1 cellular context compared by ENCODE assay signal in the genomic region with DNA sequence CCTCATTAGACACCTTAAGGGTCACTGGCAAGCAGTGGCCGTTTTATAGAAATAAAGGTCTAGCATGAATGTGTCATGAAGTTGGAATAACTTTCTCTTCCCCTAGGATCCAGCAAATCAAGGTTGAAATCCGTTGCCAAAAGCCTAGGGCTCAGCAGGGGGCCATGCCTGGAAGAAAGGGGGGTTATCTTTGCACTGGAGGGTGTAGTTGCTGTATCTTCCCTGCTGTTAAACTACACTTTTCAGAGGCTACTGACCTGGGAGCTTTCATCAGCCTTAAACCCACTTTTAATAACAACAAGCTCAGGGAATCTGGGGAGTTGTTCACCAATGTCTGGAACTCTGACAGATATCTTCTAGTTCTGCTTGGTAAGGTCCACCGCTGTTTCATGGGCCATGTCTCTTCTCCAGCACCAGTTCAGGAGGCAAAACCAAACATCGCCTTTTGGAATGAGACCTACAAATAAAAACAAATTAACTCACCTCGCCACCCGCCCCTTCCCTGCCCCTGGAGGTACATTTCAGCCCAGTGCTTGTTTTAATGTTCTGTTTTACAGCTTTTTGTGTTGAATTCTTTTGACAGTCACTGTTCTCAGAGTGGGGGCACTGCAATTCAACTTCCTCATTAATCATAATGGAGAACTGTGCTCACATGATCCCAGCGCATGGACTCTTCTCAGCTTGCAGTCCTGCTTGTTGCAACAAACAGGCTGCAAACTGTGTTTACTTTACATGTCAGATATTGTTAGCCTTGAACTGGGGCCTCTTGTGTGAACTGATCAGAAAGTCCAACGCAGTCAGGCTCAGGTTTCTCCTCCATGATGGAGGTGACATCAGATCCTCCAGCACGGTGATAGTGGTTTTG.
TF ChIP-seq lines count a peak whose summit lies in the region.

No MANE protein-coding gene starts in this region.

TF ChIP-seq in HEK293, 187 proteins besides CTCF, POLR2A, EP300 and RAD21 (continued from another document and continues in another):
- TF ChIP-seq, protein P1, sequence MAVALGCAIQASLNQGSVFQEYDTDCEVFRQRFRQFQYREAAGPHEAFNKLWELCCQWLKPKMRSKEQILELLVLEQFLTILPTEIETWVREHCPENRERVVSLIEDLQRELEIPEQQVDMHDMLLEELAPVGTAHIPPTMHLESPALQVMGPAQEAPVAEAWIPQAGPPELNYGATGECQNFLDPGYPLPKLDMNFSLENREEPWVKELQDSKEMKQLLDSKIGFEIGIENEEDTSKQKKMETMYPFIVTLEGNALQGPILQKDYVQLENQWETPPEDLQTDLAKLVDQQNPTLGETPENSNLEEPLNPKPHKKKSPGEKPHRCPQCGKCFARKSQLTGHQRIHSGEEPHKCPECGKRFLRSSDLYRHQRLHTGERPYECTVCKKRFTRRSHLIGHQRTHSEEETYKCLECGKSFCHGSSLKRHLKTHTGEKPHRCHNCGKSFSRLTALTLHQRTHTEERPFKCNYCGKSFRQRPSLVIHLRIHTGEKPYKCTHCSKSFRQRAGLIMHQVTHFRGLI (tag by site-specific recombination; IDR thresholded peaks at IDR 0.05), result peak; percentile 33; the same call in 1 of the 2 replicates
- TF ChIP-seq ZFP41 (tag by site-specific recombination; IDR thresholded peaks at IDR 0.05; ENCODE audit: borderline replicate concordance) (no peak), ZNF776 (tag by site-specific recombination; IDR thresholded peaks at IDR 0.05; ENCODE audit: borderline replicate concordance) (no peak), KLF8 (tag by site-specific recombination; IDR thresholded peaks at IDR 0.05) (no peak), ZFHX2 (tag by site-specific recombination; conservative IDR thresholded peaks at IDR 0.05) (no peak), ZNF621 (tag by site-specific recombination; IDR thresholded peaks at IDR 0.05) (no peak), KLF10 (tag by site-specific recombination; IDR thresholded peaks at IDR 0.05) (no peak; the same call in none of the 2 replicates), ZNF354C (tag by site-specific recombination; IDR thresholded peaks at IDR 0.05; ENCODE audit: borderline replicate concordance, low read depth) (no peak), ZNF132 (tag by site-specific recombination; IDR thresholded peaks at IDR 0.05; ENCODE audit: borderline replicate concordance) (no peak), SP3 (tag by site-specific recombination; IDR thresholded peaks at IDR 0.05) (no peak), YY2 (tag by site-specific recombination; IDR thresholded peaks at IDR 0.05) (peak; percentile 36; the same call in 1 of the 2 replicates), KLF9 (tag by site-specific recombination; IDR thresholded peaks at IDR 0.05; ENCODE audit: low read depth) (no peak), PBX3 (CRISPR knock-in tag; IDR thresholded peaks at IDR 0.05) (no peak), ZNF311 (tag by site-specific recombination; IDR thresholded peaks at IDR 0.05; ENCODE audit: borderline replicate concordance) (no peak), ZNF544 (tag by site-specific recombination; IDR thresholded peaks at IDR 0.05) (no peak), ZBTB17 (tag by site-specific recombination; IDR thresholded peaks at IDR 0.05) (peak; percentile 77), ZNF624 (tag by site-specific recombination; IDR thresholded peaks at IDR 0.05) (no peak), OVOL3 (tag by site-specific recombination; IDR thresholded peaks at IDR 0.05) (peak; percentile 75; the same call in 1 of the 2 replicates), ZNF280C (tag by site-specific recombination; IDR thresholded peaks at IDR 0.05) (no peak), ZNF184 (tag by site-specific recombination; IDR thresholded peaks at IDR 0.05) (no peak), ZNF670 (tag by site-specific recombination; IDR thresholded peaks at IDR 0.05; ENCODE audit: low read depth) (no peak), MZF1 (tag by site-specific recombination; IDR thresholded peaks at IDR 0.05; ENCODE audit: borderline replicate concordance) (no peak), ZNF623 (tag by site-specific recombination; IDR thresholded peaks at IDR 0.05) (no peak), KLF1 (tag by site-specific recombination; IDR thresholded peaks at IDR 0.05) (no peak), ZNF416 (tag by site-specific recombination; IDR thresholded peaks at IDR 0.05) (no peak), ZFP69B (tag by site-specific recombination; IDR thresholded peaks at IDR 0.05) (no peak; the same call in 1 of the 2 replicates), ZNF660 (tag by site-specific recombination; IDR thresholded peaks at IDR 0.05) (no peak), ZNF211 (tag by site-specific recombination; IDR thresholded peaks at IDR 0.05; ENCODE audit: low read depth) (no peak), TRIM28 (IDR thresholded peaks at IDR 0.05; ENCODE audit: borderline replicate concordance, low read length) (peak; percentile 92; the same call in 1 of the 2 replicates), ZNF37A (tag by site-specific recombination; IDR thresholded peaks at IDR 0.05) (no peak), ZNF558 (tag by site-specific recombination; IDR thresholded peaks at IDR 0.05) (no peak), ZNF223 (tag by site-specific recombination; IDR thresholded peaks at IDR 0.05) (no peak), ZNF155 (tag by site-specific recombination; IDR thresholded peaks at IDR 0.05) (no peak), ZNF157 (tag by site-specific recombination; IDR thresholded peaks at IDR 0.05) (no peak), ZNF10 (tag by site-specific recombination; IDR thresholded peaks at IDR 0.05) (peak; percentile 38; the same call in 1 of the 2 replicates), ZBTB1 (tag by site-specific recombination; IDR thresholded peaks at IDR 0.05) (0 out of 2 replicates have a peak, but pooled peaks have one; percentile 5), ZNF426 (tag by site-specific recombination; IDR thresholded peaks at IDR 0.05) (no peak), HOXD13 (CRISPR knock-in tag; IDR thresholded peaks at IDR 0.05; ENCODE audit: borderline replicate concordance) (no peak)
- TF ChIP-seq, protein P2, sequence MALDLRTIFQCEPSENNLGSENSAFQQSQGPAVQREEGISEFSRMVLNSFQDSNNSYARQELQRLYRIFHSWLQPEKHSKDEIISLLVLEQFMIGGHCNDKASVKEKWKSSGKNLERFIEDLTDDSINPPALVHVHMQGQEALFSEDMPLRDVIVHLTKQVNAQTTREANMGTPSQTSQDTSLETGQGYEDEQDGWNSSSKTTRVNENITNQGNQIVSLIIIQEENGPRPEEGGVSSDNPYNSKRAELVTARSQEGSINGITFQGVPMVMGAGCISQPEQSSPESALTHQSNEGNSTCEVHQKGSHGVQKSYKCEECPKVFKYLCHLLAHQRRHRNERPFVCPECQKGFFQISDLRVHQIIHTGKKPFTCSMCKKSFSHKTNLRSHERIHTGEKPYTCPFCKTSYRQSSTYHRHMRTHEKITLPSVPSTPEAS (tag by site-specific recombination; IDR thresholded peaks at IDR 0.05), result no peak
- TF ChIP-seq, protein P3, sequence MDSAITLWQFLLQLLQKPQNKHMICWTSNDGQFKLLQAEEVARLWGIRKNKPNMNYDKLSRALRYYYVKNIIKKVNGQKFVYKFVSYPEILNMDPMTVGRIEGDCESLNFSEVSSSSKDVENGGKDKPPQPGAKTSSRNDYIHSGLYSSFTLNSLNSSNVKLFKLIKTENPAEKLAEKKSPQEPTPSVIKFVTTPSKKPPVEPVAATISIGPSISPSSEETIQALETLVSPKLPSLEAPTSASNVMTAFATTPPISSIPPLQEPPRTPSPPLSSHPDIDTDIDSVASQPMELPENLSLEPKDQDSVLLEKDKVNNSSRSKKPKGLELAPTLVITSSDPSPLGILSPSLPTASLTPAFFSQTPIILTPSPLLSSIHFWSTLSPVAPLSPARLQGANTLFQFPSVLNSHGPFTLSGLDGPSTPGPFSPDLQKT (IDR thresholded peaks at IDR 0.05; ENCODE audit: borderline replicate concordance, low read depth, low read length), result no peak
- TF ChIP-seq, protein P4, sequence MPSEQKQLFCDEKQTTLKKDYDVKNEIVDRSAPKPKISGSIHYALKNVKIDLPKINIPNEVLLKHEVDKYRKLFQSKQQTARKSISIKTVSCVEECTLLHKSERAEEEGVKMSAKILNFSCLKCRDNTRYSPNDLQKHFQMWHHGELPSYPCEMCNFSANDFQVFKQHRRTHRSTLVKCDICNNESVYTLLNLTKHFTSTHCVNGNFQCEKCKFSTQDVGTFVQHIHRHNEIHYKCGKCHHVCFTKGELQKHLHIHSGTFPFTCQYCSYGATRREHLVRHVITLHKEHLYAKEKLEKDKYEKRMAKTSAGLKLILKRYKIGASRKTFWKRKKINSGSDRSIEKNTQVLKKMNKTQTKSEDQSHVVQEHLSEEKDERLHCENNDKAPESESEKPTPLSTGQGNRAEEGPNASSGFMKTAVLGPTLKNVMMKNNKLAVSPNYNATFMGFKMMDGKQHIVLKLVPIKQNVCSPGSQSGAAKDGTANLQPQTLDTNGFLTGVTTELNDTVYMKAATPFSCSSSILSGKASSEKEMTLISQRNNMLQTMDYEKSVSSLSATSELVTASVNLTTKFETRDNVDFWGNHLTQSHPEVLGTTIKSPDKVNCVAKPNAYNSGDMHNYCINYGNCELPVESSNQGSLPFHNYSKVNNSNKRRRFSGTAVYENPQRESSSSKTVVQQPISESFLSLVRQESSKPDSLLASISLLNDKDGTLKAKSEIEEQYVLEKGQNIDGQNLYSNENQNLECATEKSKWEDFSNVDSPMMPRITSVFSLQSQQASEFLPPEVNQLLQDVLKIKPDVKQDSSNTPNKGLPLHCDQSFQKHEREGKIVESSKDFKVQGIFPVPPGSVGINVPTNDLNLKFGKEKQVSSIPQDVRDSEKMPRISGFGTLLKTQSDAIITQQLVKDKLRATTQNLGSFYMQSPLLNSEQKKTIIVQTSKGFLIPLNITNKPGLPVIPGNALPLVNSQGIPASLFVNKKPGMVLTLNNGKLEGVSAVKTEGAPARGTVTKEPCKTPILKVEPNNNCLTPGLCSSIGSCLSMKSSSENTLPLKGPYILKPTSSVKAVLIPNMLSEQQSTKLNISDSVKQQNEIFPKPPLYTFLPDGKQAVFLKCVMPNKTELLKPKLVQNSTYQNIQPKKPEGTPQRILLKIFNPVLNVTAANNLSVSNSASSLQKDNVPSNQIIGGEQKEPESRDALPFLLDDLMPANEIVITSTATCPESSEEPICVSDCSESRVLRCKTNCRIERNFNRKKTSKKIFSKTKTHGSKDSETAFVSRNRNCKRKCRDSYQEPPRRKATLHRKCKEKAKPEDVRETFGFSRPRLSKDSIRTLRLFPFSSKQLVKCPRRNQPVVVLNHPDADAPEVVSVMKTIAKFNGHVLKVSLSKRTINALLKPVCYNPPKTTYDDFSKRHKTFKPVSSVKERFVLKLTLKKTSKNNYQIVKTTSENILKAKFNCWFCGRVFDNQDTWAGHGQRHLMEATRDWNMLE (tag by site-specific recombination; conservative IDR thresholded peaks at IDR 0.05; ENCODE audit: low read depth), result peak; percentile 43; the same call in 1 of the 2 replicates
- TF ChIP-seq, protein P5, sequence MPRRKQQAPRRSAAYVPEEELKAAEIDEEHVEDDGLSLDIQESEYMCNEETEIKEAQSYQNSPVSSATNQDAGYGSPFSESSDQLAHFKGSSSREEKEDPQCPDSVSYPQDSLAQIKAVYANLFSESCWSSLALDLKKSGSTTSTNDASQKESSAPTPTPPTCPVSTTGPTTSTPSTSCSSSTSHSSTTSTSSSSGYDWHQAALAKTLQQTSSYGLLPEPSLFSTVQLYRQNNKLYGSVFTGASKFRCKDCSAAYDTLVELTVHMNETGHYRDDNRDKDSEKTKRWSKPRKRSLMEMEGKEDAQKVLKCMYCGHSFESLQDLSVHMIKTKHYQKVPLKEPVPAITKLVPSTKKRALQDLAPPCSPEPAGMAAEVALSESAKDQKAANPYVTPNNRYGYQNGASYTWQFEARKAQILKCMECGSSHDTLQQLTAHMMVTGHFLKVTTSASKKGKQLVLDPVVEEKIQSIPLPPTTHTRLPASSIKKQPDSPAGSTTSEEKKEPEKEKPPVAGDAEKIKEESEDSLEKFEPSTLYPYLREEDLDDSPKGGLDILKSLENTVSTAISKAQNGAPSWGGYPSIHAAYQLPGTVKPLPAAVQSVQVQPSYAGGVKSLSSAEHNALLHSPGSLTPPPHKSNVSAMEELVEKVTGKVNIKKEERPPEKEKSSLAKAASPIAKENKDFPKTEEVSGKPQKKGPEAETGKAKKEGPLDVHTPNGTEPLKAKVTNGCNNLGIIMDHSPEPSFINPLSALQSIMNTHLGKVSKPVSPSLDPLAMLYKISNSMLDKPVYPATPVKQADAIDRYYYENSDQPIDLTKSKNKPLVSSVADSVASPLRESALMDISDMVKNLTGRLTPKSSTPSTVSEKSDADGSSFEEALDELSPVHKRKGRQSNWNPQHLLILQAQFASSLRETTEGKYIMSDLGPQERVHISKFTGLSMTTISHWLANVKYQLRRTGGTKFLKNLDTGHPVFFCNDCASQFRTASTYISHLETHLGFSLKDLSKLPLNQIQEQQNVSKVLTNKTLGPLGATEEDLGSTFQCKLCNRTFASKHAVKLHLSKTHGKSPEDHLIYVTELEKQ (tag by site-specific recombination; IDR thresholded peaks at IDR 0.05; ENCODE audit: borderline replicate concordance), result peak; percentile 57; the same call in 1 of the 2 replicates
- TF ChIP-seq, protein P6, sequence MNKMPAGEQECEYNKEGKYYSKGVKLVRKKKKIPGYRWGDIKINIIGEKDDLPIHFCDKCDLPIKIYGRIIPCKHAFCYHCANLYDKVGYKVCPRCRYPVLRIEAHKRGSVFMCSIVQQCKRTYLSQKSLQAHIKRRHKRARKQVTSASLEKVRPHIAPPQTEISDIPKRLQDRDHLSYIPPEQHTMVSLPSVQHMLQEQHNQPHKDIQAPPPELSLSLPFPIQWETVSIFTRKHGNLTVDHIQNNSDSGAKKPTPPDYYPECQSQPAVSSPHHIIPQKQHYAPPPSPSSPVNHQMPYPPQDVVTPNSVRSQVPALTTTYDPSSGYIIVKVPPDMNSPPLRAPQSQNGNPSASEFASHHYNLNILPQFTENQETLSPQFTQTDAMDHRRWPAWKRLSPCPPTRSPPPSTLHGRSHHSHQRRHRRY (tag by site-specific recombination; IDR thresholded peaks at IDR 0.05), result no peak
